In genomic region chr6:5946701-5947100, GRCh38 we compare ENCODE assay signal across 7 cellular contexts.
"Had no signal": no experiment of that assay in that cellular context is flagged by ENCODE, and none has a peak within 500 bp of the region (broad histone marks: within the 10 kb centered on the region; RNA-seq: fewer than 3 reads in every experiment).

No MANE protein-coding gene starts in this region.

- H3K27ac ChIP-seq: HL-60, KMS-11 had no signal

- H3K4me3 ChIP-seq: K562 had no signal

- H3K4me2 ChIP-seq: KMS-11 had no signal

- FAIRE-seq: HTR-8/SVneo, K562 had no signal

- H3K9ac ChIP-seq: KMS-11 had no signal

- ATAC-seq: K562 had no signal

- DNase-seq: IMR-90, KBM-7, KG1 had no signal
